Comparison of ENCODE assay signal across 23 cellular contexts in genomic region chr2:241652142-241652541, GRCh38. TPM values are rescaled to one million over a fixed set of nuclear protein-coding genes. Genes with fewer than 3 reads are reported as not detected.
DNase-seq lines count a peak whose midpoint lies in the region; ATAC-seq and TF ChIP-seq lines count a peak whose summit lies in the region.
"Had no signal": no experiment of that assay in that cellular context is flagged by ENCODE, and none has a peak within 500 bp of the region (broad histone marks: within the 10 kb centered on the region; RNA-seq: fewer than 3 reads in every experiment).

No MANE protein-coding gene starts in this region.

- no peak overlapping the region for H3K27ac Mint-ChIP-seq in Calu3 (ENCODE audit: unreplicated experiment)
- no peak overlapping the region for H3K27ac Mint-ChIP-seq in endothelial cell (ENCODE audit: unreplicated experiment)
- H3K27ac Mint-ChIP-seq in memory B cell, result peak overlapping the region; percentile 38
- H3K27ac Mint-ChIP-seq: CD14-positive monocyte; CD4-positive, alpha-beta memory T cell had no signal

- H3K27me3 ChIP-seq in suprapubic skin, result no peaks in the 10 kb centered on the region
- H3K27me3 ChIP-seq: BE2C, BLaER1 had no signal

- H3K27me3 Mint-ChIP-seq in Calu3 (ENCODE audit: unreplicated experiment) (no peaks in the 10 kb centered on the region), endothelial cell (ENCODE audit: unreplicated experiment) (peaks cover 2% of the 10 kb centered on the region), memory B cell (no peaks in the 10 kb centered on the region)
- H3K27me3 Mint-ChIP-seq: CD4-positive, alpha-beta memory T cell; CD4-positive, CD25-positive, alpha-beta regulatory T cell had no signal

- no peaks in the 10 kb centered on the region for H3K4me1 ChIP-seq in suprapubic skin
- H3K4me1 ChIP-seq: BE2C, Caco-2 had no signal

- H3K9me3 Mint-ChIP-seq in Calu3 (ENCODE audit: low read depth, unreplicated experiment), result no peaks in the 10 kb centered on the region
- H3K9me3 Mint-ChIP-seq in endothelial cell (ENCODE audit: unreplicated experiment), result no peaks in the 10 kb centered on the region
- H3K9me3 Mint-ChIP-seq in memory B cell, result no peaks in the 10 kb centered on the region
- H3K9me3 Mint-ChIP-seq: CD14-positive monocyte; CD4-positive, alpha-beta memory T cell; CD4-positive, CD25-positive, alpha-beta regulatory T cell had no signal

- BruUV-seq in Calu3 (replicated peaks; lab: Mats Ljungman, UMichigan), result TSS peak; percentile 16

- no peaks in the 10 kb centered on the region for H3K9me3 ChIP-seq in suprapubic skin
- H3K9me3 ChIP-seq: BE2C, BLaER1, Caco-2 had no signal

- TF ChIP-seq POLR2A in suprapubic skin (IDR thresholded peaks at IDR 0.05), result no peak

- H3K36me3 Mint-ChIP-seq in Calu3 (ENCODE audit: insufficient read depth, unreplicated experiment) (peaks cover 46% of the 10 kb centered on the region), endothelial cell (ENCODE audit: low read depth, unreplicated experiment) (peaks cover 29% of the 10 kb centered on the region), memory B cell (peaks cover 23% of the 10 kb centered on the region)

- peaks cover 60% of the 10 kb centered on the region for H3K36me3 ChIP-seq in suprapubic skin

- no peak overlapping the region for H3K4me3 ChIP-seq in suprapubic skin
- H3K4me3 ChIP-seq: BLaER1, GM12878 had no signal

- CTCF ChIA-PET in Calu3 (lab: Charles Lee), result interaction anchor here (0.6 kb wide), 1 partner anchor 10 kb away, joined by 3 read pairs; no protein-coding TSS in a partner anchor

- no peak for TF ChIP-seq CTCF in Calu3 (IDR thresholded peaks at IDR 0.05; ENCODE audit: unreplicated experiment)
- TF ChIP-seq CTCF in endothelial cell (IDR thresholded peaks at IDR 0.05; ENCODE audit: unreplicated experiment), result no peak
- TF ChIP-seq CTCF in suprapubic skin (IDR thresholded peaks at IDR 0.05), result no peak

- DNase-seq in Calu3 (no peak), endothelial cell (ENCODE audit: low spot score) (no peak), memory B cell (ENCODE audit: low spot score in 2 of 2) (no peak), NCI-H748 treated with DMSO at 0.1 percent for 48 hours (lab: John Stamatoyannopoulos, UW) (no peak), suprapubic skin (ENCODE audit: low spot score in 2 of 2) (no peak), SHP77 treated with DMSO at 0.1 percent for 48 hours (lab: John Stamatoyannopoulos, UW) (no peak)
- DNase-seq: 8988T; ACHN; BE2C; C1 segment of cervical spinal cord; Caco-2; CD4-positive, alpha-beta memory T cell; CD4-positive, CD25-positive, alpha-beta regulatory T cell; DMS 273 treated with DMSO at 0.1 percent for 48 hours; DMS153; DMS53; DMS79; DND-41; EL; GDM1 had no signal

- H3K4me1 Mint-ChIP-seq in Calu3 (ENCODE audit: low read depth, unreplicated experiment), result no peaks in the 10 kb centered on the region
- H3K4me1 Mint-ChIP-seq in endothelial cell (ENCODE audit: unreplicated experiment), result no peaks in the 10 kb centered on the region
- peaks cover 5% of the 10 kb centered on the region for H3K4me1 Mint-ChIP-seq in memory B cell
- H3K4me1 Mint-ChIP-seq: CD14-positive monocyte had no signal

- no peak overlapping the region for H3K27ac ChIP-seq in suprapubic skin
- H3K27ac ChIP-seq: BLaER1 had no signal

- no peak for ATAC-seq in memory B cell (ENCODE audit: low read depth)
- ATAC-seq: GM12878 had no signal

- no peak for TF ChIP-seq EP300 in suprapubic skin (IDR thresholded peaks at IDR 0.05)

- 97% methylated on average over 5 of the region's 9 CpGs for WGBS in suprapubic skin

- no peak overlapping the region for H3K4me3 Mint-ChIP-seq in Calu3 (ENCODE audit: low read depth, unreplicated experiment)
- peak overlapping the region; percentile 62 for H3K4me3 Mint-ChIP-seq in endothelial cell (ENCODE audit: unreplicated experiment)
- H3K4me3 Mint-ChIP-seq in memory B cell, result no peak overlapping the region
- H3K4me3 Mint-ChIP-seq: CD14-positive monocyte; CD4-positive, alpha-beta memory T cell; CD4-positive, CD25-positive, alpha-beta regulatory T cell had no signal

- intact Hi-C loops in Calu3 (cut with micrococcal nuclease; ENCODE audit: unreplicated experiment), result no loop called here

RNA-seq across cellular contexts. Expression of gene ATG4B, which starts 14.6 kb away (rescaled TPM):
- 93.0 and 95.3 TPM in 2 replicates for total RNA-seq in Calu3 (2022)
- 124 TPM for total RNA-seq in endothelial cell (ENCODE audit: unreplicated experiment)
- 100 to 1,000 TPM in 1 of 4 donors, 10 to 100 TPM in 3; 50.5 to 173 (median 88.0) TPM for total RNA-seq in suprapubic skin

RNA-seq across cellular contexts. Expression of gene THAP4, which starts 15.2 kb away (rescaled TPM):
- total RNA-seq in Calu3 (2022) (53.6 and 57.5 TPM in 2 replicates), endothelial cell (ENCODE audit: unreplicated experiment) (42.5 TPM), suprapubic skin (10 to 100 TPM; 46.4 to 56.2 (median 51.2) TPM)

RNA-seq across cellular contexts. Expression of gene DTYMK, which starts 34.5 kb away (rescaled TPM):
- total RNA-seq in Calu3 (2022), result 67.6 and 80.7 TPM in 2 replicates
- total RNA-seq in endothelial cell (ENCODE audit: unreplicated experiment), result 42.3 TPM
- total RNA-seq in suprapubic skin, result 10 to 100 TPM; 14.6 to 29.1 (median 18.2) TPM

RNA-seq across cellular contexts. Expression of gene ING5, which starts 49.7 kb away (rescaled TPM):
- total RNA-seq in Calu3 (2022) (29.3 and 35.1 TPM in 2 replicates), endothelial cell (ENCODE audit: unreplicated experiment) (19.9 TPM), suprapubic skin (10 to 100 TPM; 32.1 to 94.9 (median 46.4) TPM)
